In genomic region chr12:102962532-102962931, GRCh38 we compare ENCODE assay signal across 22 cellular contexts. TPM values are rescaled to one million over a fixed set of nuclear protein-coding genes. Genes with fewer than 3 reads are reported as not detected.
DNase-seq lines count a peak whose midpoint lies in the region; ATAC-seq, FAIRE-seq and TF ChIP-seq lines count a peak whose summit lies in the region.
"Had no signal": no experiment of that assay in that cellular context is flagged by ENCODE, and none has a peak within 500 bp of the region (broad histone marks: within the 10 kb centered on the region; RNA-seq: fewer than 3 reads in every experiment).

No MANE protein-coding gene starts in this region.

- H3K4me2 ChIP-seq in smooth muscle cell: peak overlapping the region; percentile 61

- POLR2A ChIA-PET in activated naive CD8-positive, alpha-beta T cell treated with anti-CD3 and anti-CD28 coated beads, Interleukin-2, amount 10 ng/mL, durations not matched to agents 7 days and 5 days (lab: Charles Lee): no interaction called here

- no peaks in the 10 kb centered on the region for H3K79me2 ChIP-seq in smooth muscle cell (ENCODE audit: low read depth)

- peaks cover 0 to 2% of the 10 kb centered on the region in 2 donors for H3K9me3 Mint-ChIP-seq in activated T-cell treated with anti-CD3 and anti-CD28 coated beads, Interleukin-2, amount 50 U/mL, for 72 hours
- peaks cover 15% of the 10 kb centered on the region for H3K9me3 Mint-ChIP-seq in activated naive CD8-positive, alpha-beta T cell treated with anti-CD3 and anti-CD28 coated beads, Interleukin-2, amount 10 ng/mL, durations not matched to agents 7 days and 5 days
- H3K9me3 Mint-ChIP-seq: activated CD4-positive, alpha-beta memory T cell treated with anti-CD3 and anti-CD28 coated beads, Interleukin-2, amount 10 ng/mL, durations not matched to agents 7 days and 5 days had no signal

- peak overlapping the region; percentile 76 to 82 for H3K4me3 Mint-ChIP-seq in activated T-cell treated with anti-CD3 and anti-CD28 coated beads, Interleukin-2, amount 50 U/mL, for 72 hours
- H3K4me3 Mint-ChIP-seq in activated naive CD8-positive, alpha-beta T cell treated with anti-CD3 and anti-CD28 coated beads, Interleukin-2, amount 10 ng/mL, durations not matched to agents 7 days and 5 days: peak overlapping the region; percentile 5
- H3K4me3 Mint-ChIP-seq: activated CD4-positive, alpha-beta memory T cell treated with anti-CD3 and anti-CD28 coated beads, Interleukin-2, amount 10 ng/mL, durations not matched to agents 7 days and 5 days; natural killer cell treated with Interleukin-12 subunit alpha and Interleukin-12 subunit beta and Interleukin-15 and Interleukin-18, amount 100 ng/mL, for 72 hours had no signal

- DNase-seq in activated T-cell treated with anti-CD3 and anti-CD28 coated beads, Interleukin-2, amount 50 U/mL, for 72 hours: no peak
- DNase-seq in activated T-cell treated with anti-CD3 and anti-CD28 coated beads, Interleukin-2, amount 50 U/mL, for 1 hour: no peak
- DNase-seq in GM18507 (ENCODE audit: extremely low spot score, insufficient read length, low read depth): no peak
- no peak for DNase-seq in activated naive CD8-positive, alpha-beta T cell treated with anti-CD3 and anti-CD28 coated beads, Interleukin-2, amount 10 ng/mL, durations not matched to agents 7 days and 5 days
- no peak for DNase-seq in smooth muscle cell (lab: John Stamatoyannopoulos, UW; ENCODE audit: unreplicated experiment)
- no peak for DNase-seq in OCI-M1 (lab: John Stamatoyannopoulos, UW)
- DNase-seq: activated CD4-positive, alpha-beta memory T cell treated with anti-CD3 and anti-CD28 coated beads, Interleukin-2, amount 10 ng/mL, durations not matched to agents 7 days and 5 days; central memory CD4-positive, alpha-beta T cell; effector CD8-positive, alpha-beta T cell; NCI-H1694; transverse colon had no signal

- peaks cover 99% of the 10 kb centered on the region for H3K27me3 ChIP-seq in smooth muscle cell (ENCODE audit: low read depth)

- no peaks in the 10 kb centered on the region for H3F3A ChIP-seq in smooth muscle cell (ENCODE audit: low read depth)

- H3K27ac ChIP-seq in smooth muscle cell (ENCODE audit: low read depth): no peak overlapping the region
- H3K27ac ChIP-seq: transverse colon had no signal

- peaks cover 11% of the 10 kb centered on the region in 2 donors for H3K36me3 Mint-ChIP-seq in activated T-cell treated with anti-CD3 and anti-CD28 coated beads, Interleukin-2, amount 50 U/mL, for 72 hours (ENCODE audit: insufficient read depth in 2 of 2)
- peaks cover 10% of the 10 kb centered on the region for H3K36me3 Mint-ChIP-seq in activated naive CD8-positive, alpha-beta T cell treated with anti-CD3 and anti-CD28 coated beads, Interleukin-2, amount 10 ng/mL, durations not matched to agents 7 days and 5 days

- H3K4me1 ChIP-seq in smooth muscle cell (ENCODE audit: low read depth): peaks cover 26% of the 10 kb centered on the region

- peak; percentile 24 for FAIRE-seq in GM18507 (lab: Jason Lieb, UNC)
- FAIRE-seq: D721Med had no signal

- peaks cover 49% of the 10 kb centered on the region for H3K4me1 Mint-ChIP-seq in activated T-cell treated with anti-CD3 and anti-CD28 coated beads, Interleukin-2, amount 50 U/mL, for 72 hours (ENCODE audit: low read depth)
- peaks cover 26% of the 10 kb centered on the region for H3K4me1 Mint-ChIP-seq in activated naive CD8-positive, alpha-beta T cell treated with anti-CD3 and anti-CD28 coated beads, Interleukin-2, amount 10 ng/mL, durations not matched to agents 7 days and 5 days

- peaks cover 96% of the 10 kb centered on the region for H3K27me3 Mint-ChIP-seq in activated T-cell treated with anti-CD3 and anti-CD28 coated beads, Interleukin-2, amount 50 U/mL, for 72 hours (ENCODE audit: low read depth)
- H3K27me3 Mint-ChIP-seq in activated naive CD8-positive, alpha-beta T cell treated with anti-CD3 and anti-CD28 coated beads, Interleukin-2, amount 10 ng/mL, durations not matched to agents 7 days and 5 days: peaks cover 97% of the 10 kb centered on the region

- peak overlapping the region; percentile 26 for H3K4me3 ChIP-seq in smooth muscle cell
- H3K4me3 ChIP-seq: transverse colon had no signal

- ATAC-seq in activated T-cell treated with anti-CD3 and anti-CD28 coated beads, Interleukin-2, amount 50 U/mL, for 72 hours (replicated peaks in 1 of 2): no peak
- no peak for ATAC-seq in activated naive CD8-positive, alpha-beta T cell treated with anti-CD3 and anti-CD28 coated beads, Interleukin-2, amount 10 ng/mL, durations not matched to agents 7 days and 5 days (ENCODE audit: low read depth)
- ATAC-seq in GM21786 (IDR thresholded peaks at IDR 0.05; ENCODE audit: unreplicated experiment) (no peak), HG02885 (IDR thresholded peaks at IDR 0.05; ENCODE audit: poor library complexity, unreplicated experiment) (no peak)
- ATAC-seq: natural killer cell treated with Interleukin-12 subunit alpha and Interleukin-12 subunit beta and Interleukin-15 and Interleukin-18, amount 100 ng/mL, for 72 hours had no signal

- no peak overlapping the region for H3K27ac Mint-ChIP-seq in activated T-cell treated with anti-CD3 and anti-CD28 coated beads, Interleukin-2, amount 50 U/mL, for 72 hours
- no peak overlapping the region for H3K27ac Mint-ChIP-seq in activated naive CD8-positive, alpha-beta T cell treated with anti-CD3 and anti-CD28 coated beads, Interleukin-2, amount 10 ng/mL, durations not matched to agents 7 days and 5 days
- H3K27ac Mint-ChIP-seq: activated CD4-positive, alpha-beta memory T cell treated with anti-CD3 and anti-CD28 coated beads, Interleukin-2, amount 10 ng/mL, durations not matched to agents 7 days and 5 days; activated T-helper 2 cell treated with anti-CD3 and anti-CD28 coated beads, Interferon-gamma antibody, Interleukin-2, Interleukin-4, amounts not matched to agents 10 μg/mL and 5 μg/mL and 100 μg/mL, durations not matched to agents 14 hours and 24 hours and 36 hours; natural killer cell treated with Interleukin-12 subunit alpha and Interleukin-12 subunit beta and Interleukin-15 and Interleukin-18, amount 100 ng/mL, for 72 hours had no signal

- H3K9me3 ChIP-seq in smooth muscle cell (replicated peaks; ENCODE audit: low read depth): no peaks in the 10 kb centered on the region

- H3K36me3 ChIP-seq in smooth muscle cell (ENCODE audit: low read depth): no peaks in the 10 kb centered on the region
- H3K36me3 ChIP-seq: transverse colon had no signal

- no peak overlapping the region for H2AFZ ChIP-seq in smooth muscle cell (ENCODE audit: low read depth)

- H4K20me1 ChIP-seq in smooth muscle cell (ENCODE audit: low read depth): no peaks in the 10 kb centered on the region

- 11% methylated on average over 11 of the region's 11 CpGs for WGBS in smooth muscle cell (ENCODE audit: low lambda C conversion rate)

- no peak overlapping the region for H3K9ac ChIP-seq in smooth muscle cell (ENCODE audit: low read depth)

- no peak for TF ChIP-seq CTCF in smooth muscle cell (IDR thresholded peaks at IDR 0.05; ENCODE audit: borderline replicate concordance, insufficient read depth, poor library complexity, severe bottlenecking)

RNA-seq across cellular contexts. Expression of gene ASCL1, which starts 5.1 kb away (rescaled TPM):
- total RNA-seq in activated T-cell treated with anti-CD3 and anti-CD28 coated beads, Interleukin-2, amount 50 U/mL, for 72 hours: not detected
- not detected for total RNA-seq in activated naive CD8-positive, alpha-beta T cell treated with anti-CD3 and anti-CD28 coated beads, Interleukin-2, amount 10 ng/mL, durations not matched to agents 7 days and 5 days
- not detected in 2 replicates for total RNA-seq in smooth muscle cell
- polyA plus RNA-seq in smooth muscle cell: not detected in 2 replicates
- total RNA-seq: activated CD4-positive, alpha-beta memory T cell treated with anti-CD3 and anti-CD28 coated beads, Interleukin-2, amount 10 ng/mL, durations not matched to agents 7 days and 5 days; activated T-helper 2 cell treated with anti-CD3 and anti-CD28 coated beads, Interferon-gamma antibody, Interleukin-2, Interleukin-4, amounts not matched to agents 10 μg/mL and 5 μg/mL and 100 μg/mL, durations not matched to agents 14 hours and 24 hours and 36 hours; fibroblast of lung; H4; HT-29; LHCN-M2; mammary epithelial cell; natural killer cell treated with Interleukin-12 subunit alpha and Interleukin-12 subunit beta and Interleukin-15 and Interleukin-18, amount 100 ng/mL, for 72 hours; pulmonary artery endothelial cell; transverse colon had no signal
- polyA plus RNA-seq: fibroblast of lung, mammary epithelial cell had no signal

RNA-seq across cellular contexts. Expression of gene PAH, which starts 45.5 kb away (rescaled TPM):
- under 1 TPM in 1 of 2 donors, not detected in 1; 0.25 TPM for total RNA-seq in activated T-cell treated with anti-CD3 and anti-CD28 coated beads, Interleukin-2, amount 50 U/mL, for 72 hours
- total RNA-seq in activated naive CD8-positive, alpha-beta T cell treated with anti-CD3 and anti-CD28 coated beads, Interleukin-2, amount 10 ng/mL, durations not matched to agents 7 days and 5 days: not detected
- 0.09 TPM in 1 of 2 replicates, not detected in the other for total RNA-seq in smooth muscle cell
- not detected in 2 replicates for polyA plus RNA-seq in smooth muscle cell
- total RNA-seq: activated CD4-positive, alpha-beta memory T cell treated with anti-CD3 and anti-CD28 coated beads, Interleukin-2, amount 10 ng/mL, durations not matched to agents 7 days and 5 days; activated T-helper 2 cell treated with anti-CD3 and anti-CD28 coated beads, Interferon-gamma antibody, Interleukin-2, Interleukin-4, amounts not matched to agents 10 μg/mL and 5 μg/mL and 100 μg/mL, durations not matched to agents 14 hours and 24 hours and 36 hours; fibroblast of lung; HT-29; LHCN-M2; natural killer cell treated with Interleukin-12 subunit alpha and Interleukin-12 subunit beta and Interleukin-15 and Interleukin-18, amount 100 ng/mL, for 72 hours; pulmonary artery endothelial cell; transverse colon had no signal
- polyA plus RNA-seq: fibroblast of lung, mammary epithelial cell had no signal
